ENCODE assay signal across 22 cellular contexts in the genomic region with DNA sequence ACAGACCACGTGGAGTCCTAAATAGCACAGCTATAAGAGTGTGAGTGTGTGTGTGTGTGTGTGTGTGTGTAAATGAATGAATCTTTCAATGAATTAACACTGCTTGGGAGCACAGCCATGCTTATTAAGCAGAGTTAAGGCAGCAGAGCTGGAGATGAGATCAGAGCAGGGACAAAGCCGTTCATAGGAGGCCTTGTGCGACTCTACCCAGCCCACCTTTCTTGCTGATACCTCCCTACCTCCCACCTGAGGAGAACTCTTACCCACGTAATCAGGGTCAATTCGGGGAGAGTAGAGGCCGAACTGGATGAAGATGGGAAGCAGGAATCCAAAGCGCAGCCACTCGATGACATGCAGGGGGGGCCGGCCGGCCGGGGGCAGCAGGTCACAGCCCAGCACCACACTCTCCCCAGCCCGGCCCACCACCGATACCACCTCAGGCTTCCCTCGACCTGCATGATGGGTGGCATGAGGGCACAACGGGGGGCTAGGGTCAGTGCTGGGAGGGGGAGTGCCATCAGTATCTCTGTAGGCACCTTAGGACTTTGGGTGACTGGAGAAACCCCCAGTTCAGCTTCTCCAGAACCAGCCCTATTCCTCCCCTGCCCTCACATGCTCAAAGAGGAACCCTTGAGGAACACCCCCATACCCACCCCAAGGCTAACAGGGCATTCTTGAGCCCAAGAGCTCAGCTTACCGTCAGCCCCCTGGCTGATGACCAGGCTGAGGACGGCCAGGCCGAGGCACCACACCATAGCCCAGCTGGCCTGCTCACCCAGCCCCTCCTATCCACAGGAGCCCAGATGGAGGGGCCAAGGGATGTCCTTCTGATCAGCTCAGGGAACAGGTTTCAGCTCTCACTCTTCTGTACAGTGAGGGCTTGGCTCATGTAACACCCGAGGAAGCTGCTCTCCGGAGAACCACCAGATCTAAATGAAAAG. TPM values are rescaled to one million over a fixed set of nuclear protein-coding genes. Genes with fewer than 3 reads are reported as not detected.
DNase-seq lines count a peak whose midpoint lies in the region; ATAC-seq and TF ChIP-seq lines count a peak whose summit lies in the region.
"Had no signal": no experiment of that assay in that cellular context is flagged by ENCODE, and none has a peak within 500 bp of the region (broad histone marks: within the 10 kb centered on the region; RNA-seq: fewer than 3 reads in every experiment).

No MANE protein-coding gene starts in this region.

- peak overlapping the region; percentile 74 for H3K4me3 Mint-ChIP-seq in neural crest cell
- H3K4me3 Mint-ChIP-seq: T-helper 17 cell had no signal

- no peak for TF ChIP-seq POLR2A in esophagus squamous epithelium (IDR thresholded peaks at IDR 0.05)

- no peak overlapping the region for H3K27ac Mint-ChIP-seq in neural crest cell (ENCODE audit: unreplicated experiment)
- H3K27ac Mint-ChIP-seq: T-helper 17 cell had no signal

- ATAC-seq in left cardiac atrium (no peak), HG02885 (IDR thresholded peaks at IDR 0.05; ENCODE audit: poor library complexity, unreplicated experiment) (no peak), GM21723 (IDR thresholded peaks at IDR 0.05; ENCODE audit: unreplicated experiment) (no peak)
- ATAC-seq: gastrocnemius medialis, T-helper 17 cell had no signal

- 68 to 69% methylated on average over 8 to 16 of the region's 20 CpGs for WGBS in esophagus squamous epithelium, 2 donors

- H3K27ac ChIP-seq in esophagus squamous epithelium (peak overlapping the region in 3 of 4 donors; percentile 81 to 90 (median 84)), SJCRH30 (no peak overlapping the region)
- H3K27ac ChIP-seq: gastrocnemius medialis, HL-60, neutrophil, VCaP had no signal

- H3K4me3 ChIP-seq in esophagus squamous epithelium = no peak overlapping the region
- H3K4me3 ChIP-seq in SJCRH30 = no peak overlapping the region
- H3K4me3 ChIP-seq: gastrocnemius medialis had no signal

- H3K4me1 ChIP-seq in esophagus squamous epithelium (peaks cover 21 to 96% (median 42%) of the 10 kb centered on the region in 3 donors), SJCRH30 (0 out of 2 replicates have a peak, but pooled peaks cover 1% of the 10 kb centered on the region)

- TF ChIP-seq CTCF in esophagus squamous epithelium (IDR thresholded peaks at IDR 0.05) = no peak
- TF ChIP-seq CTCF in neural crest cell (conservative IDR thresholded peaks at IDR 0.05) = no peak

- H3K36me3 Mint-ChIP-seq in neural crest cell (ENCODE audit: low read depth) = peaks cover 2% of the 10 kb centered on the region

- H3K27me3 ChIP-seq in esophagus squamous epithelium = peaks cover 0 to 46% (median 0%) of the 10 kb centered on the region in 4 donors
- H3K27me3 ChIP-seq in SJCRH30 = peaks cover 25% of the 10 kb centered on the region

- H3K9me3 Mint-ChIP-seq in neural crest cell = no peaks in the 10 kb centered on the region

- H3K27me3 Mint-ChIP-seq in neural crest cell (ENCODE audit: low read depth) = peaks cover 18% of the 10 kb centered on the region

- no peaks in the 10 kb centered on the region for H3K36me3 ChIP-seq in esophagus squamous epithelium
- H3K36me3 ChIP-seq in SJCRH30 = no peaks in the 10 kb centered on the region
- H3K36me3 ChIP-seq: gastrocnemius medialis, neutrophil had no signal

- DNase-seq in cardiac septum (ENCODE audit: low spot score) (peak; percentile 31), left cardiac atrium (no peak), esophagus squamous epithelium (lab: John Stamatoyannopoulos, UW) (no peak), neural crest cell (ENCODE audit: low read depth, low spot score) (no peak), SJCRH30 (no peak)
- no peak for DNase-seq in stimulated activated CD4-positive, alpha-beta T cell treated with anti-CD3 and anti-CD28 coated beads, Interleukin-1b, Interleukin-23, amount 100 ng/mL, for 48 hours
- DNase-seq: activated naive CD4-positive, alpha-beta T cell; caudate nucleus; DMS 273 treated with DMSO at 0.1 percent for 48 hours; gastrocnemius medialis; midbrain; NCI-H1694; NCI-H2227 treated with DMSO at 0.1 percent for 48 hours; T-helper 17 cell had no signal

- H3K9me3 ChIP-seq in esophagus squamous epithelium = no peaks in the 10 kb centered on the region
- no peaks in the 10 kb centered on the region for H3K9me3 ChIP-seq in SJCRH30 (replicated peaks)
- H3K9me3 ChIP-seq: gastrocnemius medialis, neutrophil had no signal

- intact Hi-C loops in cardiac septum (cut with DNase I) = no loop called here
- intact Hi-C loops in left cardiac atrium (cut with DNase I) = no loop called here
- intact Hi-C loops in esophagus squamous epithelium (cut with DNase I) = no loop called here

- peaks cover 57% of the 10 kb centered on the region for H3K4me1 Mint-ChIP-seq in neural crest cell

RNA-seq across cellular contexts. Expression of a gene that starts 2.4 kb away (rescaled TPM):
- total RNA-seq in cardiac septum (not detected), left cardiac atrium (1 to 10 TPM; 1.4 to 3.3 TPM), esophagus squamous epithelium (10 to 100 TPM in 1 of 4 donors, 1 to 10 TPM in 3; 4.2 to 12.0 (median 8.8) TPM), neural crest cell (23.9 and 24.5 TPM in 2 replicates)
- total RNA-seq in SJCRH30 (2014; rRNA removed; shearing (Covaris generic)) = 0.06 and 0.08 TPM in 2 replicates
- total RNA-seq: G401, renal cortical epithelial cell, SK-MEL-5 had no signal

RNA-seq across cellular contexts. Expression of a gene that starts 11.1 kb away (rescaled TPM):
- total RNA-seq in cardiac septum (not detected), left cardiac atrium (under 1 TPM in 1 of 2 donors, not detected in 1; 0.35 TPM), esophagus squamous epithelium (under 1 TPM in 2 of 4 donors, not detected in 2; 0.92 to 0.99 TPM), neural crest cell (not detected in 2 replicates)
- total RNA-seq in SJCRH30 (2014; rRNA removed; shearing (Covaris generic)) = not detected in 2 replicates
- total RNA-seq: G401, gastrocnemius medialis, renal cortical epithelial cell, T-helper 17 cell had no signal

RNA-seq across cellular contexts. Expression of a gene that starts 17.7 kb away (rescaled TPM):
- total RNA-seq in cardiac septum (103 TPM), left cardiac atrium (100 to 1,000 TPM; 201 to 276 TPM), esophagus squamous epithelium (100 to 1,000 TPM; 308 to 468 (median 357) TPM), neural crest cell (20.1 and 20.9 TPM in 2 replicates)
- 82.6 and 85.4 TPM in 2 replicates for total RNA-seq in SJCRH30 (2014; rRNA removed; shearing (Covaris generic))

RNA-seq across cellular contexts. Expression of a gene that starts 43.0 kb away (rescaled TPM):
- 0.32 TPM for total RNA-seq in cardiac septum
- total RNA-seq in left cardiac atrium = 1 to 10 TPM; 1.6 to 2.0 TPM
- under 1 TPM in 2 of 4 donors, not detected in 2; 0.48 to 0.95 TPM for total RNA-seq in esophagus squamous epithelium
- total RNA-seq in neural crest cell = not detected in 2 replicates
- total RNA-seq in SJCRH30 (2014; rRNA removed; shearing (Covaris generic)) = 0.41 and 0.42 TPM in 2 replicates
- total RNA-seq: G401, gastrocnemius medialis had no signal
